Comparison of ENCODE assay signal across 1 cellular context in the genomic region with DNA sequence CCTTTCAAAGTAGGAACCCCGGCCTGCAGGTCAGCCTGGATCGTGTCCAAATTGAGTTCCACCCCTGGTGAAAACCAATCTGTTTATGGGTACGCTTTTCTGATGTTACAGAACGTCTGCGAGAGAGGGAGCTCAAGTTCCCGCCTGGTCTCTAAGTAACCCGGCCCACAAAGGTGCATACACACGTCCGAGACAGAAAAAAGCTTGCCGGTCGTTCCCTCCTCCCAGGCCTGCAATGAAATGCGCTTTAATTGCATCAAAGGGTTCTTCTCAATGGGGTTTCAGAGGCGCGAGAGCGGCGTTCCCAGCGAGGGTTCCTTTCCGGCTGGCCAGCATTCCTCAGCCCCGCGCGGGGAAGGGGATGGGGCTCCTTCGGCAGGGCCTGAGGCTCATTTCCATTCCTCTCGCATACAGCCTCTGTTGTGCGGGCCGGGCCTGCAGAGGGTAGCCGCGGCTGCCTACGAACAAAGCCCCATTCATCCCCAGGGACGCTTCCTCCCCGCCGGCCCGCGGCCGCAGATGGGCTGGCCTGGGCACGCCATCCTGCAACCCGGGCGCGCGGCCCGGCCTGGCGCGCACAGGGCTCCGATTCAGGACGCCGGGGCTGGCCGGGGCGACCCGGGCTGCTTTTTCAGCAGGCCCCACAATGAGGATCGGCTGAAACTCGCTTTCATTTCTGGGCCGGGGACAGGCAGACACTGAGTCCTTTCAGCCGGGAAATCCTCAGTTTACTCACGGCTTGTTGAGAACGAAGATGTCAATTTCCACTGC.
TF ChIP-seq lines count a peak whose summit lies in the region.

No MANE protein-coding gene starts in this region.

TF ChIP-seq in HepG2, 621 proteins besides CTCF, POLR2A, EP300 and RAD21 (continued from another document and continues in another):
- TF ChIP-seq, protein P1, sequence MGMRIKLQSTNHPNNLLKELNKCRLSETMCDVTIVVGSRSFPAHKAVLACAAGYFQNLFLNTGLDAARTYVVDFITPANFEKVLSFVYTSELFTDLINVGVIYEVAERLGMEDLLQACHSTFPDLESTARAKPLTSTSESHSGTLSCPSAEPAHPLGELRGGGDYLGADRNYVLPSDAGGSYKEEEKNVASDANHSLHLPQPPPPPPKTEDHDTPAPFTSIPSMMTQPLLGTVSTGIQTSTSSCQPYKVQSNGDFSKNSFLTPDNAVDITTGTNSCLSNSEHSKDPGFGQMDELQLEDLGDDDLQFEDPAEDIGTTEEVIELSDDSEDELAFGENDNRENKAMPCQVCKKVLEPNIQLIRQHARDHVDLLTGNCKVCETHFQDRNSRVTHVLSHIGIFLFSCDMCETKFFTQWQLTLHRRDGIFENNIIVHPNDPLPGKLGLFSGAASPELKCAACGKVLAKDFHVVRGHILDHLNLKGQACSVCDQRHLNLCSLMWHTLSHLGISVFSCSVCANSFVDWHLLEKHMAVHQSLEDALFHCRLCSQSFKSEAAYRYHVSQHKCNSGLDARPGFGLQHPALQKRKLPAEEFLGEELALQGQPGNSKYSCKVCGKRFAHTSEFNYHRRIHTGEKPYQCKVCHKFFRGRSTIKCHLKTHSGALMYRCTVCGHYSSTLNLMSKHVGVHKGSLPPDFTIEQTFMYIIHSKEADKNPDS (CRISPR knock-in tag; IDR thresholded peaks at IDR 0.05): no peak
- TF ChIP-seq, protein P2, sequence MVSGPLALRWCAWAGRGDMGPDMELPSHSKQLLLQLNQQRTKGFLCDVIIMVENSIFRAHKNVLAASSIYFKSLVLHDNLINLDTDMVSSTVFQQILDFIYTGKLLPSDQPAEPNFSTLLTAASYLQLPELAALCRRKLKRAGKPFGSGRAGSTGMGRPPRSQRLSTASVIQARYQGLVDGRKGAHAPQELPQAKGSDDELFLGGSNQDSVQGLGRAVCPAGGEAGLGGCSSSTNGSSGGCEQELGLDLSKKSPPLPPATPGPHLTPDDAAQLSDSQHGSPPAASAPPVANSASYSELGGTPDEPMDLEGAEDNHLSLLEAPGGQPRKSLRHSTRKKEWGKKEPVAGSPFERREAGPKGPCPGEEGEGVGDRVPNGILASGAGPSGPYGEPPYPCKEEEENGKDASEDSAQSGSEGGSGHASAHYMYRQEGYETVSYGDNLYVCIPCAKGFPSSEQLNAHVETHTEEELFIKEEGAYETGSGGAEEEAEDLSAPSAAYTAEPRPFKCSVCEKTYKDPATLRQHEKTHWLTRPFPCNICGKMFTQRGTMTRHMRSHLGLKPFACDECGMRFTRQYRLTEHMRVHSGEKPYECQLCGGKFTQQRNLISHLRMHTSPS (CRISPR knock-in tag; IDR thresholded peaks at IDR 0.05; ENCODE audit: low read depth): no peak; the same call in 1 of the 2 replicates
- no peak for TF ChIP-seq MBNL3 (CRISPR knock-in tag; conservative IDR thresholded peaks at IDR 0.05)
- TF ChIP-seq IKZF4 (CRISPR knock-in tag; IDR thresholded peaks at IDR 0.05; ENCODE audit: borderline replicate concordance, low read depth, not compliant biosample characterization): no peak
- no peak for TF ChIP-seq ZNF383 (CRISPR knock-in tag; IDR thresholded peaks at IDR 0.05; ENCODE audit: borderline replicate concordance)
- TF ChIP-seq POLR2AphosphoS2 (IDR thresholded peaks at IDR 0.05; ENCODE audit: low read depth, low read length): no peak
- peak; percentile 86 for TF ChIP-seq DMAP1 (CRISPR knock-in tag; IDR thresholded peaks at IDR 0.05)
- TF ChIP-seq ZBTB38 (CRISPR knock-in tag; IDR thresholded peaks at IDR 0.05): 0 out of 2 replicates have a peak, but pooled peaks have one; percentile 21
- TF ChIP-seq, protein P3, sequence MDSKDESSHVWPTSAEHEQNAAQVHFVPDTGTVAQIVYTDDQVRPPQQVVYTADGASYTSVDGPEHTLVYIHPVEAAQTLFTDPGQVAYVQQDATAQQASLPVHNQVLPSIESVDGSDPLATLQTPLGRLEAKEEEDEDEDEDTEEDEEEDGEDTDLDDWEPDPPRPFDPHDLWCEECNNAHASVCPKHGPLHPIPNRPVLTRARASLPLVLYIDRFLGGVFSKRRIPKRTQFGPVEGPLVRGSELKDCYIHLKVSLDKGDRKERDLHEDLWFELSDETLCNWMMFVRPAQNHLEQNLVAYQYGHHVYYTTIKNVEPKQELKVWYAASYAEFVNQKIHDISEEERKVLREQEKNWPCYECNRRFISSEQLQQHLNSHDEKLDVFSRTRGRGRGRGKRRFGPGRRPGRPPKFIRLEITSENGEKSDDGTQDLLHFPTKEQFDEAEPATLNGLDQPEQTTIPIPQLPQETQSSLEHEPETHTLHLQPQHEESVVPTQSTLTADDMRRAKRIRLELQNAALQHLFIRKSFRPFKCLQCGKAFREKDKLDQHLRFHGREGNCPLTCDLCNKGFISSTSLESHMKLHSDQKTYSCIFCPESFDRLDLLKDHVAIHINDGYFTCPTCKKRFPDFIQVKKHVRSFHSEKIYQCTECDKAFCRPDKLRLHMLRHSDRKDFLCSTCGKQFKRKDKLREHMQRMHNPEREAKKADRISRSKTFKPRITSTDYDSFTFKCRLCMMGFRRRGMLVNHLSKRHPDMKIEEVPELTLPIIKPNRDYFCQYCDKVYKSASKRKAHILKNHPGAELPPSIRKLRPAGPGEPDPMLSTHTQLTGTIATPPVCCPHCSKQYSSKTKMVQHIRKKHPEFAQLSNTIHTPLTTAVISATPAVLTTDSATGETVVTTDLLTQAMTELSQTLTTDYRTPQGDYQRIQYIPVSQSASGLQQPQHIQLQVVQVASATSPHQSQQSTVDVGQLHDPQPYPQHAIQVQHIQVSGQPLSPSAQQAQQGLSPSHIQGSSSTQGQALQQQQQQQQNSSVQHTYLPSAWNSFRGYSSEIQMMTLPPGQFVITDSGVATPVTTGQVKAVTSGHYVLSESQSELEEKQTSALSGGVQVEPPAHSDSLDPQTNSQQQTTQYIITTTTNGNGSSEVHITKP (CRISPR knock-in tag; IDR thresholded peaks at IDR 0.05; ENCODE audit: low read depth): no peak; the same call in 1 of the 2 replicates
- no peak for TF ChIP-seq KLF13 (CRISPR knock-in tag; IDR thresholded peaks at IDR 0.05)
- TF ChIP-seq BRCA1 (CRISPR knock-in tag; IDR thresholded peaks at IDR 0.05): no peak; the same call in 1 of the 2 replicates
- TF ChIP-seq PAX8 (CRISPR knock-in tag; IDR thresholded peaks at IDR 0.05; ENCODE audit: borderline replicate concordance): no peak
- TF ChIP-seq NONO (IDR thresholded peaks at IDR 0.05): no peak
- TF ChIP-seq NONO (CRISPR knock-in tag; conservative IDR thresholded peaks at IDR 0.05): peak; percentile 62
- no peak for TF ChIP-seq ZNF496 (CRISPR knock-in tag; IDR thresholded peaks at IDR 0.05; ENCODE audit: insufficient replicate concordance)
- TF ChIP-seq, protein P4, sequence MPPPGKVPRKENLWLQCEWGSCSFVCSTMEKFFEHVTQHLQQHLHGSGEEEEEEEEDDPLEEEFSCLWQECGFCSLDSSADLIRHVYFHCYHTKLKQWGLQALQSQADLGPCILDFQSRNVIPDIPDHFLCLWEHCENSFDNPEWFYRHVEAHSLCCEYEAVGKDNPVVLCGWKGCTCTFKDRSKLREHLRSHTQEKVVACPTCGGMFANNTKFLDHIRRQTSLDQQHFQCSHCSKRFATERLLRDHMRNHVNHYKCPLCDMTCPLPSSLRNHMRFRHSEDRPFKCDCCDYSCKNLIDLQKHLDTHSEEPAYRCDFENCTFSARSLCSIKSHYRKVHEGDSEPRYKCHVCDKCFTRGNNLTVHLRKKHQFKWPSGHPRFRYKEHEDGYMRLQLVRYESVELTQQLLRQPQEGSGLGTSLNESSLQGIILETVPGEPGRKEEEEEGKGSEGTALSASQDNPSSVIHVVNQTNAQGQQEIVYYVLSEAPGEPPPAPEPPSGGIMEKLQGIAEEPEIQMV (CRISPR knock-in tag; IDR thresholded peaks at IDR 0.05; ENCODE audit: low read depth): no peak
- TF ChIP-seq ZFP36 (IDR thresholded peaks at IDR 0.05; ENCODE audit: borderline replicate concordance, low read depth, low read length, partially characterized antibody): no peak
- TF ChIP-seq, protein P5, sequence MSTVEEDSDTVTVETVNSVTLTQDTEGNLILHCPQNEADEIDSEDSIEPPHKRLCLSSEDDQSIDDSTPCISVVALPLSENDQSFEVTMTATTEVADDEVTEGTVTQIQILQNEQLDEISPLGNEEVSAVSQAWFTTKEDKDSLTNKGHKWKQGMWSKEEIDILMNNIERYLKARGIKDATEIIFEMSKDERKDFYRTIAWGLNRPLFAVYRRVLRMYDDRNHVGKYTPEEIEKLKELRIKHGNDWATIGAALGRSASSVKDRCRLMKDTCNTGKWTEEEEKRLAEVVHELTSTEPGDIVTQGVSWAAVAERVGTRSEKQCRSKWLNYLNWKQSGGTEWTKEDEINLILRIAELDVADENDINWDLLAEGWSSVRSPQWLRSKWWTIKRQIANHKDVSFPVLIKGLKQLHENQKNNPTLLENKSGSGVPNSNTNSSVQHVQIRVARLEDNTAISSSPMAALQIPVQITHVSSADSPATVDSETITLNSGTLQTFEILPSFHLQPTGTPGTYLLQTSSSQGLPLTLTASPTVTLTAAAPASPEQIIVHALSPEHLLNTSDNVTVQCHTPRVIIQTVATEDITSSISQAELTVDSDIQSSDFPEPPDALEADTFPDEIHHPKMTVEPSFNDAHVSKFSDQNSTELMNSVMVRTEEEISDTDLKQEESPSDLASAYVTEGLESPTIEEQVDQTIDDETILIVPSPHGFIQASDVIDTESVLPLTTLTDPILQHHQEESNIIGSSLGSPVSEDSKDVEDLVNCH (CRISPR knock-in tag; IDR thresholded peaks at IDR 0.05): no peak
- TF ChIP-seq TBL1XR1 (IDR thresholded peaks at IDR 0.05; ENCODE audit: borderline replicate concordance, low read length, partially characterized antibody): no peak
- TF ChIP-seq, protein P6, sequence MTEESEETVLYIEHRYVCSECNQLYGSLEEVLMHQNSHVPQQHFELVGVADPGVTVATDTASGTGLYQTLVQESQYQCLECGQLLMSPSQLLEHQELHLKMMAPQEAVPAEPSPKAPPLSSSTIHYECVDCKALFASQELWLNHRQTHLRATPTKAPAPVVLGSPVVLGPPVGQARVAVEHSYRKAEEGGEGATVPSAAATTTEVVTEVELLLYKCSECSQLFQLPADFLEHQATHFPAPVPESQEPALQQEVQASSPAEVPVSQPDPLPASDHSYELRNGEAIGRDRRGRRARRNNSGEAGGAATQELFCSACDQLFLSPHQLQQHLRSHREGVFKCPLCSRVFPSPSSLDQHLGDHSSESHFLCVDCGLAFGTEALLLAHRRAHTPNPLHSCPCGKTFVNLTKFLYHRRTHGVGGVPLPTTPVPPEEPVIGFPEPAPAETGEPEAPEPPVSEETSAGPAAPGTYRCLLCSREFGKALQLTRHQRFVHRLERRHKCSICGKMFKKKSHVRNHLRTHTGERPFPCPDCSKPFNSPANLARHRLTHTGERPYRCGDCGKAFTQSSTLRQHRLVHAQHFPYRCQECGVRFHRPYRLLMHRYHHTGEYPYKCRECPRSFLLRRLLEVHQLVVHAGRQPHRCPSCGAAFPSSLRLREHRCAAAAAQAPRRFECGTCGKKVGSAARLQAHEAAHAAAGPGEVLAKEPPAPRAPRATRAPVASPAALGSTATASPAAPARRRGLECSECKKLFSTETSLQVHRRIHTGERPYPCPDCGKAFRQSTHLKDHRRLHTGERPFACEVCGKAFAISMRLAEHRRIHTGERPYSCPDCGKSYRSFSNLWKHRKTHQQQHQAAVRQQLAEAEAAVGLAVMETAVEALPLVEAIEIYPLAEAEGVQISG (CRISPR knock-in tag; IDR thresholded peaks at IDR 0.05): peak; percentile 54; the same call in 1 of the 2 replicates
- TF ChIP-seq ZBTB21 (CRISPR knock-in tag; IDR thresholded peaks at IDR 0.05): no peak
- TF ChIP-seq, protein P7, sequence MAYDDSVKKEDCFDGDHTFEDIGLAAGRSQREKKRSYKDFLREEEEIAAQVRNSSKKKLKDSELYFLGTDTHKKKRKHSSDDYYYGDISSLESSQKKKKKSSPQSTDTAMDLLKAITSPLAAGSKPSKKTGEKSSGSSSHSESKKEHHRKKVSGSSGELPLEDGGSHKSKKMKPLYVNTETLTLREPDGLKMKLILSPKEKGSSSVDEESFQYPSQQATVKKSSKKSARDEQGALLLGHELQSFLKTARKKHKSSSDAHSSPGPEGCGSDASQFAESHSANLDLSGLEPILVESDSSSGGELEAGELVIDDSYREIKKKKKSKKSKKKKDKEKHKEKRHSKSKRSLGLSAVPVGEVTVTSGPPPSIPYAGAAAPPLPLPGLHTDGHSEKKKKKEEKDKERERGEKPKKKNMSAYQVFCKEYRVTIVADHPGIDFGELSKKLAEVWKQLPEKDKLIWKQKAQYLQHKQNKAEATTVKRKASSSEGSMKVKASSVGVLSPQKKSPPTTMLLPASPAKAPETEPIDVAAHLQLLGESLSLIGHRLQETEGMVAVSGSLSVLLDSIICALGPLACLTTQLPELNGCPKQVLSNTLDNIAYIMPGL (CRISPR knock-in tag; IDR thresholded peaks at IDR 0.05; ENCODE audit: borderline replicate concordance in 1 of 2, low read depth in 1 of 2): peak; percentile 62 to 93
- TF ChIP-seq TEAD3 (CRISPR knock-in tag; optimal IDR thresholded peaks at IDR 0.05; ENCODE audit: borderline replicate concordance): peak; percentile 30
- 0 out of 2 replicates have a peak, but pooled peaks have one; percentile 45 for TF ChIP-seq MXD4 (CRISPR knock-in tag; IDR thresholded peaks at IDR 0.05)
- TF ChIP-seq ZMYM3 (CRISPR knock-in tag; IDR thresholded peaks at IDR 0.05): no peak
- TF ChIP-seq ZSCAN21 (CRISPR knock-in tag; IDR thresholded peaks at IDR 0.05; ENCODE audit: borderline replicate concordance): peak; percentile 71; the same call in 1 of the 2 replicates
- TF ChIP-seq, protein P8, sequence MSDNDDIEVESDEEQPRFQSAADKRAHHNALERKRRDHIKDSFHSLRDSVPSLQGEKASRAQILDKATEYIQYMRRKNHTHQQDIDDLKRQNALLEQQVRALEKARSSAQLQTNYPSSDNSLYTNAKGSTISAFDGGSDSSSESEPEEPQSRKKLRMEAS (IDR thresholded peaks at IDR 0.05): peak; percentile 44
- peak; percentile 79 for TF ChIP-seq PHF8 (CRISPR knock-in tag; IDR thresholded peaks at IDR 0.05)
- peak; percentile 25; the same call in 1 of the 2 replicates for TF ChIP-seq MED1 (CRISPR knock-in tag; IDR thresholded peaks at IDR 0.05)
- TF ChIP-seq SMAD9 (CRISPR knock-in tag; IDR thresholded peaks at IDR 0.05): no peak
- peak; percentile 67; the same call in 1 of the 2 replicates for TF ChIP-seq ZNF614 (CRISPR knock-in tag; IDR thresholded peaks at IDR 0.05; ENCODE audit: borderline replicate concordance)
- TF ChIP-seq FOXM1 (CRISPR knock-in tag; IDR thresholded peaks at IDR 0.05): no peak
- TF ChIP-seq, protein P9, sequence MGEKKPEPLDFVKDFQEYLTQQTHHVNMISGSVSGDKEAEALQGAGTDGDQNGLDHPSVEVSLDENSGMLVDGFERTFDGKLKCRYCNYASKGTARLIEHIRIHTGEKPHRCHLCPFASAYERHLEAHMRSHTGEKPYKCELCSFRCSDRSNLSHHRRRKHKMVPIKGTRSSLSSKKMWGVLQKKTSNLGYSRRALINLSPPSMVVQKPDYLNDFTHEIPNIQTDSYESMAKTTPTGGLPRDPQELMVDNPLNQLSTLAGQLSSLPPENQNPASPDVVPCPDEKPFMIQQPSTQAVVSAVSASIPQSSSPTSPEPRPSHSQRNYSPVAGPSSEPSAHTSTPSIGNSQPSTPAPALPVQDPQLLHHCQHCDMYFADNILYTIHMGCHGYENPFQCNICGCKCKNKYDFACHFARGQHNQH (CRISPR knock-in tag; IDR thresholded peaks at IDR 0.05): peak; percentile 32; the same call in 1 of the 2 replicates
- peak; percentile 82; the same call in 1 of the 2 replicates for TF ChIP-seq NRL (CRISPR knock-in tag; IDR thresholded peaks at IDR 0.05; ENCODE audit: borderline replicate concordance)
- TF ChIP-seq, protein P10, sequence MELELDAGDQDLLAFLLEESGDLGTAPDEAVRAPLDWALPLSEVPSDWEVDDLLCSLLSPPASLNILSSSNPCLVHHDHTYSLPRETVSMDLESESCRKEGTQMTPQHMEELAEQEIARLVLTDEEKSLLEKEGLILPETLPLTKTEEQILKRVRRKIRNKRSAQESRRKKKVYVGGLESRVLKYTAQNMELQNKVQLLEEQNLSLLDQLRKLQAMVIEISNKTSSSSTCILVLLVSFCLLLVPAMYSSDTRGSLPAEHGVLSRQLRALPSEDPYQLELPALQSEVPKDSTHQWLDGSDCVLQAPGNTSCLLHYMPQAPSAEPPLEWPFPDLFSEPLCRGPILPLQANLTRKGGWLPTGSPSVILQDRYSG (CRISPR knock-in tag; IDR thresholded peaks at IDR 0.05): no peak
- no peak for TF ChIP-seq FOXO1 (CRISPR knock-in tag; IDR thresholded peaks at IDR 0.05)
- no peak for TF ChIP-seq RNF2 (conservative IDR thresholded peaks at IDR 0.05; ENCODE audit: low read depth)
